Comparison of ENCODE assay signal across 8 cellular contexts in the genomic region with DNA sequence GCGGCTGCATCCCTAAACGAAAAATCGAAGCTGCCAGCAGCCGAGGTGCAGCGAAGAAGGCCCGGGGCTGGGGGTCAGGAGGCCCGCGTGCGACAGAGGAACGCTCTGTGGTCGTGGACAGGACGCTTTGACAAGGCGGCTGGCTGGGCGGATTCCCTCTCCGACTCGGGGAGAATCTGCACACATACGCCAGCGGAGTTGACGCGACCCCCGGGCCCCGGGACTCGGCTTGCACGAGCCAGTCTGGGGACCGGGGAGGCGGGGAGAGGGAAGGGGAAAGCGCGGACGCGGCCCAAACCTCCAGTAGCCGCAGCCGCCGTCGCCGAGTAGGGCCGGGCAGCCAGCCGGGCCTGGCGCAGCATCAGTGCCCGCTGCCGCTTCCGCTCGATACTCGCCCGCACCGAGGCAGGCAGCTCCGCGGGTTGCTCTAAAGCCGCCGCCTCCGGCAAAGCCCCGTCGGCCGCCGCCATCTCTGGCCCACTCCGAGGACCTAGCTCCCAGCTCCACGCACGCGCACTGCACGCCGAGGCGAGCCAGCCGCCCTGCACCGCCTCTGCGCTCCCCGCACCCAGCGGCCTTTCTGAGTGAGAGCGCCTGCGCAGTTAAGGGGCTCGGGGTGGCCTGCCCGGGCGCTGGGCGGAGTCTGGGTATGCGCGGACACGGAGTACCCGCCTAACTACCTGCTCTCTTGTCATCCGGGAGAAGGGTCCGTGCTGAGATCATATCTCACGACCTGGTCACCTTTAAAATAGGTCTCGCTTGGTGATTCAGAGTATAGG. TPM values are rescaled to one million over a fixed set of nuclear protein-coding genes. Genes with fewer than 3 reads are reported as not detected.
DNase-seq lines count a peak whose midpoint lies in the region; ATAC-seq and TF ChIP-seq lines count a peak whose summit lies in the region.

Gene XPA, minus strand, starts transcription at position 518 of the 779 bp plus-strand sequence. Its CDS starts 48 bp downstream, at position 470.

- CTCF ChIA-PET in activated CD4-positive, alpha-beta memory T cell treated with anti-CD3 and anti-CD28 coated beads for 36 hours (lab: Charles Lee): interaction anchor here (0.8 to 2.3 kb wide), 8 partner anchors 21 to 337 kb away, joined by 3 to 10 read pairs (median 3); partner anchors contain the start of gene TRMO

- H3K9me3 ChIP-seq in CD4-positive, CD25-positive, alpha-beta regulatory T cell (ENCODE audit: control insufficient read depth in 2 of 2, low read length in 2 of 2): no peaks in the 10 kb centered on the region

- H3K4me3 Mint-ChIP-seq in CD4-positive, CD25-positive, alpha-beta regulatory T cell: peak within 1 kb of the TSS; percentile 87 to 94 (median 90)
- peak within 1 kb of the TSS; percentile 91 for H3K4me3 Mint-ChIP-seq in activated CD4-positive, alpha-beta memory T cell treated with anti-CD3 and anti-CD28 coated beads for 36 hours

- H3K4me1 Mint-ChIP-seq in CD4-positive, CD25-positive, alpha-beta regulatory T cell: peaks cover 43 to 55% (median 46%) of the 10 kb centered on the region in 4 donors
- H3K4me1 Mint-ChIP-seq in activated CD4-positive, alpha-beta memory T cell treated with anti-CD3 and anti-CD28 coated beads for 36 hours (ENCODE audit: low read depth): peaks cover 47% of the 10 kb centered on the region

- peak within 1 kb of the TSS; percentile 82 for H3K27ac ChIP-seq in CD4-positive, CD25-positive, alpha-beta regulatory T cell (ENCODE audit: insufficient read depth, low read length, poor library complexity, severe bottlenecking)

- H3K27me3 ChIP-seq in CD4-positive, CD25-positive, alpha-beta regulatory T cell (ENCODE audit: control insufficient read depth, insufficient read depth, low read length): peaks cover 8% of the 10 kb centered on the region

- ATAC-seq in CD4-positive, CD25-positive, alpha-beta regulatory T cell (ENCODE audit: low read depth in 2 of 2): peak; percentile 93 to 95
- ATAC-seq in GM19397 (IDR thresholded peaks at IDR 0.05; ENCODE audit: unreplicated experiment): peak; percentile 93
- peak; percentile 91 for ATAC-seq in HG03565 (IDR thresholded peaks at IDR 0.05; ENCODE audit: unreplicated experiment)

- H3K27me3 Mint-ChIP-seq in CD4-positive, CD25-positive, alpha-beta regulatory T cell: peaks cover 6% of the 10 kb centered on the region
- no peaks in the 10 kb centered on the region for H3K27me3 Mint-ChIP-seq in activated CD4-positive, alpha-beta memory T cell treated with anti-CD3 and anti-CD28 coated beads for 36 hours

- H3K36me3 Mint-ChIP-seq in CD4-positive, CD25-positive, alpha-beta regulatory T cell: peaks cover 10% of the 10 kb centered on the region
- peaks cover 11% of the 10 kb centered on the region for H3K36me3 Mint-ChIP-seq in activated CD4-positive, alpha-beta memory T cell treated with anti-CD3 and anti-CD28 coated beads for 36 hours

- WGBS in lower leg skin, 2 donors: 0 to 1% methylated on average over 31 to 74 of the region's 80 CpGs

- H3K9me3 Mint-ChIP-seq in CD4-positive, CD25-positive, alpha-beta regulatory T cell: peaks cover 0 to 2% (median 0%) of the 10 kb centered on the region in 7 donors
- no peaks in the 10 kb centered on the region for H3K9me3 Mint-ChIP-seq in activated CD4-positive, alpha-beta memory T cell treated with anti-CD3 and anti-CD28 coated beads for 36 hours

- peaks cover 39% of the 10 kb centered on the region for H3K4me1 ChIP-seq in CD4-positive, CD25-positive, alpha-beta regulatory T cell (ENCODE audit: control insufficient read depth, insufficient read depth, low read length, poor library complexity, severe bottlenecking)

- POLR2A ChIA-PET in activated CD4-positive, alpha-beta memory T cell treated with anti-CD3 and anti-CD28 coated beads for 36 hours (lab: Charles Lee): interaction anchor here (0.5 to 2.2 kb wide), 5 partner anchors 9 to 225 kb away, joined by 3 to 10 read pairs (median 3); partner anchors contain the start of genes NCBP1, TRMO and TSTD2

- DNase-seq in CD4-positive, CD25-positive, alpha-beta regulatory T cell: peak; percentile 96 to 97 (median 97)
- DNase-seq in NCI-H774 (lab: John Stamatoyannopoulos, UW): peak; percentile 94
- peak; percentile 98 for DNase-seq in activated CD4-positive, alpha-beta memory T cell treated with anti-CD3 and anti-CD28 coated beads for 36 hours
- DNase-seq in dermis microvascular lymphatic vessel endothelial cell (ENCODE audit: low read depth in 2 of 2): peak; percentile 83 to 95
- DNase-seq in lower leg skin (ENCODE audit: low spot score in 2 of 2): peak; percentile 93 to 99
- peak; percentile 98 for DNase-seq in stimulated activated CD4-positive, alpha-beta T cell treated with anti-CD3 and anti-CD28 coated beads, Interleukin-4, amount 100 ng/mL, for 4 hours

- peak within 1 kb of the TSS; percentile 97 for H3K4me3 ChIP-seq in CD4-positive, CD25-positive, alpha-beta regulatory T cell (ENCODE audit: low read depth, low read length)
- peak within 1 kb of the TSS; percentile 71 for H3K4me3 ChIP-seq in lower leg skin (ENCODE audit: low read depth, poor library complexity, severe bottlenecking)

- TF ChIP-seq POLR2A in lower leg skin (IDR thresholded peaks at IDR 0.05): peak in 1 of 2 donors; percentile 58

- no peak for TF ChIP-seq CTCF in lower leg skin (IDR thresholded peaks at IDR 0.05)

- intact Hi-C loops in activated CD4-positive, alpha-beta memory T cell treated with anti-CD3 and anti-CD28 coated beads for 36 hours (cut with micrococcal nuclease): loop anchor here (1.0 to 10.0 kb wide), 6 partner anchors 64 to 558 kb away; partner anchors contain the start of genes NCBP1, TBC1D2, TRMO and TSTD2
- intact Hi-C loops in lower leg skin (cut with DNase I; ENCODE audit: low total_unique reads): no loop called here

- no peaks in the 10 kb centered on the region for H3K36me3 ChIP-seq in CD4-positive, CD25-positive, alpha-beta regulatory T cell (ENCODE audit: control insufficient read depth, insufficient read depth, low read length)

- peak within 1 kb of the TSS; percentile 95 to 97 (median 97) for H3K27ac Mint-ChIP-seq in CD4-positive, CD25-positive, alpha-beta regulatory T cell
- peak within 1 kb of the TSS; percentile 91 for H3K27ac Mint-ChIP-seq in activated CD4-positive, alpha-beta memory T cell treated with anti-CD3 and anti-CD28 coated beads for 36 hours

RNA-seq across cellular contexts. Expression of gene XPA, which starts in this region (rescaled TPM):
- 22.2 TPM for total RNA-seq in CD4-positive, CD25-positive, alpha-beta regulatory T cell
- polyA plus RNA-seq in CD4-positive, CD25-positive, alpha-beta regulatory T cell: 10 to 100 TPM; 21.8 to 28.9 (median 25.8) TPM
- 1 to 10 TPM; 8.5 to 9.6 TPM for total RNA-seq in activated CD4-positive, alpha-beta memory T cell treated with anti-CD3 and anti-CD28 coated beads for 36 hours
- total RNA-seq in dermis microvascular lymphatic vessel endothelial cell (6.3 and 7.2 TPM in 2 replicates), lower leg skin (10 to 100 TPM in 3 of 4 donors, 1 to 10 TPM in 1; 9.7 to 16.5 (median 14.1) TPM)

Comparison
In these comparisons a context has a peak if more than half of its experiments do, and no peak if none do; other contexts are left out.
1. Peak in every context shown above with its lines: DNase-seq, ATAC-seq, H3K4me3 ChIP-seq and H3K27ac ChIP-seq.